ENCODE assay signal across 24 cellular contexts in the genomic region with DNA sequence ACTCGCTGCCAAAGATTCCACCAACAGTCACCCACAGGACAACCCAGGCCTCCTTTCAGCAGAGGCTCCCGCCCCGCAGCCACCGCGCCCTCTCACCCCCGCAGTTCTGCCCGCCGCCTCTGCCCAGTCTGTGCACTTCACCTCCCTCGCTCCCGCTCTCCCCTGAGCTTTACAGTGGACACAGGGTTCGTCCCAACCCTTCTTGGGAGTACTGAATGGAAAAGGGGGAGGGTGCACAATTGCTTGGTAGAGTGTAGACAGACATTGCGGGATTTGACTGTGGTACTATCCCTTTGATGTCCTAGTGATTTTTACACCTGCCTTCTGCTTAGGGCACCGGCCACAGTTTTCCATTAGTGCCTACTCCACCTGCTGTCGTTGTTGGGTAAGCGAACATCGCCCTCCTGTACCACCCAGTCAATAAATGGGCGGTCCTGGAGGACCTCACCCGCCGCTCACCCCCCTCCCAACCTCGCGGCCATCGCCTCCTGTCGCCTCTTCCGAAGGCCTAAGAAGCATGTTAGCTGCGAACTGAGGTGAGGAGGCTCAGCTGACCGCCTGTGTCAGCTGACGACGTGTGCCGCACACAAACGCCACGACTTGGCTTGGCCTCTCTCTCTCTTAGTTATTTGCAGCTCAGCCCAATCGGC. TPM values are rescaled to one million over a fixed set of nuclear protein-coding genes. Genes with fewer than 3 reads are reported as not detected.
DNase-seq lines count a peak whose midpoint lies in the region; ATAC-seq, FAIRE-seq and TF ChIP-seq lines count a peak whose summit lies in the region.
"Had no signal": no experiment of that assay in that cellular context is flagged by ENCODE, and none has a peak within 500 bp of the region (broad histone marks: within the 10 kb centered on the region; RNA-seq: fewer than 3 reads in every experiment).

No MANE protein-coding gene starts in this region.

- H2BK15ac ChIP-seq in H9 (ENCODE audit: low read depth, low read length) (no peak overlapping the region), H1 (ENCODE audit: low read length) (0 out of 2 replicates have a peak overlapping the region, but pooled peaks have one; percentile 8)

- H3K4me1 ChIP-seq in H9 (ENCODE audit: insufficient read depth, low read length) (peaks cover 2% of the 10 kb centered on the region; the same call in 1 of the 2 replicates), H1 (replicated peaks in 1 of 4; ENCODE audit: control insufficient read depth in 3 of 4, insufficient read depth in 4 of 4, low read length in 3 of 4) (no peaks in the 10 kb centered on the region), liver (ENCODE audit: control insufficient read depth in 4 of 4, insufficient read depth in 4 of 4, low read length in 3 of 4) (peaks cover 0 to 9% (median 6%) of the 10 kb centered on the region in 4 donors)

- H3K27ac ChIP-seq in H9 (ENCODE audit: insufficient read length, low read depth, low read length) (no peak overlapping the region), H1 (ENCODE audit: low read depth, low read length) (no peak overlapping the region), liver (ENCODE audit: low read depth in 1 of 2, low read length in 2 of 2) (no peak overlapping the region)
- H3K27ac ChIP-seq: C4-2B had no signal

- H4K5ac ChIP-seq in H9 (ENCODE audit: insufficient read length, low read depth, low read length) (no peak overlapping the region), H1 (ENCODE audit: insufficient read length, low read depth, low read length) (no peak overlapping the region)

- DNase-seq in D721Med (ENCODE audit: insufficient read length, low spot score) (peak; percentile 5), H9 (peak; percentile 31), H1 (ENCODE audit: low read depth in 1 of 2, low spot score in 2 of 2) (no peak), head of caudate nucleus (no peak), SKM-1 (lab: John Stamatoyannopoulos, UW; ENCODE audit: unreplicated experiment) (no peak)
- DNase-seq: Calu3; CD8-positive, alpha-beta memory T cell; DMS53; GDM1; Karpas-422; MV-4-11; NCI-H1105 treated with DMSO at 0.1 percent for 48 hours; NCI-H1694; NCI-H2081; NCI-H446; NCI-H526; Right ventricle myocardium superior had no signal

- intact Hi-C loops in head of caudate nucleus (cut with DNase I): no loop called here

- CTCF ChIA-PET in H1 (lab: Charles Lee; ENCODE audit: partially characterized antibody): interaction anchor here (0.6 kb wide), 1 partner anchor 232 kb away, joined by 3 read pairs; no protein-coding TSS in a partner anchor

- H3K79me1 ChIP-seq in H9 (ENCODE audit: insufficient read depth, low read depth, low read length, poor library complexity, severe bottlenecking) (no peaks in the 10 kb centered on the region), H1 (ENCODE audit: low read depth, low read length) (no peaks in the 10 kb centered on the region)

- no peak overlapping the region for H3K23ac ChIP-seq in H9 (ENCODE audit: insufficient read length, low read depth, low read length)
- H3K23ac ChIP-seq in H1 (ENCODE audit: insufficient read length): no peak overlapping the region

- no peak overlapping the region for H3K27ac Mint-ChIP-seq in H9
- H3K27ac Mint-ChIP-seq: IgD-negative memory B cell had no signal

- H3K9me3 Mint-ChIP-seq in H9: no peaks in the 10 kb centered on the region; a peak in 1 of 5 replicates
- H3K9me3 Mint-ChIP-seq: CD8-positive, alpha-beta memory T cell; IgD-negative memory B cell had no signal

- H2BK20ac ChIP-seq in H9 (ENCODE audit: low read depth, low read length, poor library complexity, severe bottlenecking) (no peak overlapping the region), H1 (ENCODE audit: low read length) (no peak overlapping the region)

- no peak overlapping the region for H2AFZ ChIP-seq in H9 (ENCODE audit: low read length)
- no peak overlapping the region for H2AFZ ChIP-seq in H1 (ENCODE audit: low read length)

- H3K9me3 ChIP-seq in H9 (ENCODE audit: control insufficient read depth, low read depth, low read length) (no peaks in the 10 kb centered on the region), H1 (ENCODE audit: insufficient read depth in 2 of 2, low read depth in 1 of 2, low read length in 1 of 2) (no peaks in the 10 kb centered on the region), liver (ENCODE audit: control insufficient read depth in 4 of 4, low read length in 3 of 4) (no peaks in the 10 kb centered on the region)

- peaks cover 0 to 2% (median 0%) of the 10 kb centered on the region in 3 experiments; a peak in 1 of 7 replicates for H3K36me3 Mint-ChIP-seq in H9 (ENCODE audit: insufficient read depth in 1 of 3, low read depth in 3 of 3)
- H3K36me3 Mint-ChIP-seq: CD8-positive, alpha-beta memory T cell had no signal

- H3K36me3 ChIP-seq in H1 (ENCODE audit: control insufficient read depth in 2 of 4, insufficient read depth in 4 of 4, low read length in 3 of 4) (no peaks in the 10 kb centered on the region), liver (ENCODE audit: control insufficient read depth in 4 of 4, insufficient read depth in 3 of 4, low read depth in 1 of 4, low read length in 3 of 4) (no peaks in the 10 kb centered on the region)

- no peak overlapping the region for H2AK5ac ChIP-seq in H9 (ENCODE audit: insufficient read length, low read length)
- 0 out of 2 replicates have a peak overlapping the region, but pooled peaks have one; percentile 39 for H2AK5ac ChIP-seq in H1 (ENCODE audit: low read depth, low read length)

- H4K8ac ChIP-seq in H9 (replicated peaks; ENCODE audit: insufficient read length, low read depth, low read length) (no peak overlapping the region), H1 (ENCODE audit: extremely low read depth, insufficient read depth, low read length) (0 out of 2 replicates have a peak overlapping the region, but pooled peaks have one; percentile 4)

- H4K20me1 ChIP-seq in H9 (ENCODE audit: control insufficient read depth, insufficient read depth, insufficient read length): no peaks in the 10 kb centered on the region
- no peaks in the 10 kb centered on the region for H4K20me1 ChIP-seq in H1 (replicated peaks in 1 of 2; ENCODE audit: control insufficient read depth in 1 of 2, insufficient read depth in 2 of 2, low read length in 2 of 2)

- no peak for TF ChIP-seq EP300 in H1 (IDR thresholded peaks at IDR 0.05; ENCODE audit: borderline replicate concordance in 1 of 2, low read depth in 2 of 2, low read length in 2 of 2)

- no peak overlapping the region for H3T11ph ChIP-seq in H9 (ENCODE audit: low read length)

- H3K4me2 ChIP-seq in H9 (ENCODE audit: insufficient read depth, insufficient read length, low read length) (no peak overlapping the region), H1 (ENCODE audit: insufficient read depth in 1 of 2, low read depth in 2 of 2, low read length in 2 of 2) (no peak overlapping the region)

- H3K4me3 ChIP-seq in H1 (ENCODE audit: extremely low read depth in 1 of 4, insufficient read depth in 2 of 4, low read depth in 3 of 4, low read length in 4 of 4): no peak overlapping the region
- peak overlapping the region in 2 of 3 donors; percentile 4 to 19 for H3K4me3 ChIP-seq in liver (ENCODE audit: low read depth in 1 of 3, low read length in 3 of 3)

- H4K91ac ChIP-seq in H9 (ENCODE audit: insufficient read length, low read depth, low read length) (no peak overlapping the region), H1 (replicated peaks; ENCODE audit: insufficient read length, low read length) (no peak overlapping the region)

- no peak overlapping the region for H2BK12ac ChIP-seq in H9 (ENCODE audit: insufficient read length, low read depth, low read length)
- H2BK12ac ChIP-seq in H1 (ENCODE audit: low read depth, low read length): no peak overlapping the region

- no peak overlapping the region for H3K56ac ChIP-seq in H9 (ENCODE audit: insufficient read length, low read depth, low read length)
- H3K56ac ChIP-seq in H1 (replicated peaks; ENCODE audit: insufficient read length, low read depth, low read length): no peak overlapping the region

- H3K4me1 Mint-ChIP-seq in H9: peaks cover 11 to 15% of the 10 kb centered on the region in 2 experiments

- H3K4me3 Mint-ChIP-seq in H9: no peak overlapping the region
- H3K4me3 Mint-ChIP-seq: CD8-positive, alpha-beta memory T cell had no signal

- FAIRE-seq in D721Med (lab: Jason Lieb, UNC): no peak
- FAIRE-seq in H1 (lab: Jason Lieb, UNC): no peak
- FAIRE-seq: HTR-8/SVneo had no signal

- TF ChIP-seq POLR2A in H1 (IDR thresholded peaks at IDR 0.05; ENCODE audit: control extremely low read depth in 1 of 2, low read depth in 2 of 2, low read length in 2 of 2): no peak

- TF ChIP-seq CTCF in D721Med (IDR thresholded peaks at IDR 0.05; ENCODE audit: insufficient read depth, missing control alignments) (no peak), H9 (conservative IDR thresholded peaks at IDR 0.05) (no peak), H1 (IDR thresholded peaks at IDR 0.05; ENCODE audit: control extremely low read depth in 1 of 3, insufficient read depth in 1 of 3, low read depth in 1 of 3, low read length in 3 of 3) (no peak), liver (IDR thresholded peaks at IDR 0.05; ENCODE audit: low read depth, low read length, missing input control) (peak; percentile 40)

- no CpG with 5 or more reads among the region's 32 CpGs for WGBS in H9 (ENCODE audit: extremely low coverage, insufficient read length, low lambda C conversion rate)
- 96% methylated on average over 27 of the region's 32 CpGs; no CpG with 5 or more reads in 1 of the 2 experiments for WGBS in H1 (ENCODE audit: extremely low coverage in 1 of 2, insufficient coverage in 1 of 2, insufficient read length in 1 of 2, insufficient replicate concordance in 2 of 2, low coverage in 1 of 2, low lambda C conversion rate in 2 of 2, missing lambda C conversion rate in 1 of 2), 2 experiments
- 49% methylated on average over 32 of the region's 32 CpGs for WGBS in liver

- H3K4ac ChIP-seq in H9 (ENCODE audit: low read depth, low read length): no peak overlapping the region
- H3K4ac ChIP-seq in H1 (replicated peaks; ENCODE audit: insufficient read length, low read depth, low read length): no peak overlapping the region

- H3K27me3 Mint-ChIP-seq in H9 (ENCODE audit: low read depth): no peaks in the 10 kb centered on the region; the same call in 1 of the 2 replicates

- H3K18ac ChIP-seq in H9 (ENCODE audit: insufficient read length, low read depth, low read length) (no peak overlapping the region), H1 (ENCODE audit: extremely low read depth, low read length) (no peak overlapping the region)

- H3K14ac ChIP-seq in H9 (ENCODE audit: insufficient read depth, low read length): no peak overlapping the region
- H3K14ac ChIP-seq in H1 (ENCODE audit: insufficient read length): no peak overlapping the region

- ATAC-seq in GM19397 (IDR thresholded peaks at IDR 0.05; ENCODE audit: unreplicated experiment) (no peak), SK-N-SH treated with all-trans-retinoic acid at 6 μM for 48 hours (no peak)
- ATAC-seq: HCT116 had no signal

- H2BK5ac ChIP-seq in H9 (ENCODE audit: insufficient read length, low read length) (no peak overlapping the region), H1 (ENCODE audit: low read depth, low read length) (peak overlapping the region; percentile 16; the same call in 1 of the 2 replicates)

- H3K23me2 ChIP-seq in H9 (ENCODE audit: insufficient read length, low read depth, low read length, poor library complexity, severe bottlenecking) (no peaks in the 10 kb centered on the region), H1 (ENCODE audit: low read depth, low read length) (no peaks in the 10 kb centered on the region)

- POLR2A ChIA-PET in H1 (lab: Charles Lee; ENCODE audit: partially characterized antibody): interaction anchor here (1.1 kb wide), 1 partner anchor 102 kb away, joined by 4 read pairs; no protein-coding TSS in a partner anchor

- H3K79me2 ChIP-seq in H9 (ENCODE audit: insufficient read depth, low read length) (no peaks in the 10 kb centered on the region), H1 (ENCODE audit: control insufficient read depth in 1 of 2, insufficient read depth in 2 of 2, low read length in 2 of 2) (no peaks in the 10 kb centered on the region)

- TF ChIP-seq RAD21 in H1 (IDR thresholded peaks at IDR 0.05 in 1 of 2, conservative IDR thresholded peaks at IDR 0.05 in 1 of 2; ENCODE audit: low read depth in 2 of 2, low read length in 2 of 2) (no peak), liver (IDR thresholded peaks at IDR 0.05) (peak; percentile 74 to 82)

- H3K27me3 ChIP-seq in H9 (ENCODE audit: insufficient read depth, low read length): no peaks in the 10 kb centered on the region
- H3K27me3 ChIP-seq in H1 (replicated peaks in 1 of 4; ENCODE audit: control insufficient read depth in 3 of 4, extremely low read depth in 1 of 4, insufficient read depth in 3 of 4, low read length in 3 of 4): no peaks in the 10 kb centered on the region
- no peaks in the 10 kb centered on the region for H3K27me3 ChIP-seq in liver (ENCODE audit: control insufficient read depth in 4 of 4, insufficient read depth in 4 of 4, low read length in 3 of 4)

- H2BK120ac ChIP-seq in H9 (ENCODE audit: low read depth, low read length, poor library complexity, severe bottlenecking) (no peak overlapping the region), H1 (replicated peaks; ENCODE audit: low read depth, low read length) (no peak overlapping the region)

- H3K9ac ChIP-seq in H9 (ENCODE audit: extremely low read depth, insufficient read length, low read length): no peak overlapping the region
- no peak overlapping the region for H3K9ac ChIP-seq in H1 (replicated peaks in 1 of 4; ENCODE audit: extremely low read depth in 1 of 4, low read depth in 3 of 4, low read length in 3 of 4)
- H3K9ac ChIP-seq in liver (ENCODE audit: low read depth in 1 of 2, low read length in 2 of 2): no peak overlapping the region

RNA-seq across cellular contexts. Expression of gene NBPF11, which starts 9.3 kb away (rescaled TPM):
- total RNA-seq in H9 (2021) (9.0 and 9.2 TPM in 2 replicates), liver (10 to 100 TPM in 1 of 2 donors, 1 to 10 TPM in 1; 4.0 to 12.3 TPM)
- total RNA-seq in H1 (2021; fragmentation: NEBNext Ultra II Directional; extraction: Animal tissue kit (Norgen Biotek cat#: 25700)): 7.3 and 8.7 TPM in 2 replicates
- polyA plus RNA-seq in H1 (2011; rRNA removed) (6.7 and 9.2 TPM in 2 replicates), liver (1 to 10 TPM; 2.4 to 7.4 TPM)
- 8.0 TPM for polyA plus RNA-seq in H1 (2011; cell fraction: cytosol; rRNA removed)
- polyA plus RNA-seq in H1 (2011; cell fraction: nucleus; rRNA removed): 24.7 TPM
- 6.8 to 9.9 TPM (median 9.1 TPM) in 4 replicates for polyA plus RNA-seq in H1 (2012, experiment 1 of 2)
- 0.54 TPM for polyA plus RNA-seq in H1 (2012, experiment 2 of 2)
- polyA plus RNA-seq in H1 (2013, experiment 1 of 2): 8.2 TPM
- 7.3 TPM for polyA plus RNA-seq in H1 (2013, experiment 2 of 2)
- 6.8 and 9.4 TPM in 2 replicates for polyA minus RNA-seq in H1 (2011; rRNA and poly(A)+ RNA removed)
- polyA minus RNA-seq in H1 (2011; cell fraction: cytosol; rRNA and poly(A)+ RNA removed): 3.9 TPM
- 12.8 TPM for polyA minus RNA-seq in H1 (2011; cell fraction: nucleus; rRNA and poly(A)+ RNA removed)

Comparison
In these comparisons a context has a peak if more than half of its experiments do, and no peak if none do; other contexts are left out.
1. DNase-seq: peak in D721Med (single experiment) and H9 (single experiment); none in H1 (0 of 2), head of caudate nucleus (0 of 42) and SKM-1 (single experiment).
2. H3K4me3 ChIP-seq: peak in liver (2 of 3); none in H1 (0 of 4).